ENCODE assay signal across 24 cellular contexts in genomic region chr18:61754039-61754583, GRCh38.
"Had no signal": no experiment of that assay in that cellular context is flagged by ENCODE, and none has a peak within 500 bp of the region (broad histone marks: within the 10 kb centered on the region; RNA-seq: fewer than 3 reads in every experiment).

No MANE protein-coding gene starts in this region.

- H3K4me1 ChIP-seq: foreskin keratinocyte, left lung, parathyroid adenoma had no signal

- H3K9me3 ChIP-seq: left lung, transverse colon had no signal

- DNase-seq: activated CD4-positive, alpha-beta T cell treated with anti-CD3 and anti-CD28 coated beads, Interleukin-2, amount 10 ng/mL, durations not matched to agents 7 days and 5 days; activated CD4-positive, CD25-positive, alpha-beta regulatory T cell treated with anti-CD3 and anti-CD28 coated beads, Interleukin-2, amount 50 U/mL, for 72 hours; activated CD8-positive, alpha-beta memory T cell treated with anti-CD3 and anti-CD28 coated beads, Interleukin-2, amount 10 ng/mL, durations not matched to agents 7 days and 5 days; activated CD8-positive, alpha-beta T cell treated with anti-CD3 and anti-CD28 coated beads for 36 hours; activated effector memory CD4-positive, alpha-beta T cell treated with anti-CD3 and anti-CD28 coated beads, Interleukin-2, amount 50 U/mL, for 16 hours; activated naive CD4-positive, alpha-beta T cell treated with anti-CD3 and anti-CD28 coated beads, Interleukin-2, amount 10 ng/mL, durations not matched to agents 7 days and 5 days; activated T-cell treated with anti-CD3 and anti-CD28 coated beads for 4 hours; effector CD4-positive, alpha-beta T cell; erythroblast; foreskin keratinocyte; kidney; left lung; nephron progenitor cell; nucleus accumbens; stimulated activated CD4-positive, alpha-beta T cell treated with anti-CD3 and anti-CD28 coated beads, Interleukin-2, amount 100 ng/mL, for 48 hours; stimulated activated CD8-positive, alpha-beta memory T cell treated with anti-CD3 and anti-CD28 coated beads, Interleukin-4, amount 100 ng/mL, for 48 hours; stimulated activated naive B cell treated with anti-CD40 and anti-IgM and Interleukin-4, amounts not matched to agents 10 μg/mL and 1 μg/mL and 100 μg/mL, for 72 hours; T-helper 2 cell; transverse colon had no signal

- ATAC-seq: activated CD8-positive, alpha-beta memory T cell treated with anti-CD3 and anti-CD28 coated beads, Interleukin-2, amount 10 ng/mL, durations not matched to agents 7 days and 5 days; activated CD8-positive, alpha-beta T cell treated with anti-CD3 and anti-CD28 coated beads for 36 hours; foreskin keratinocyte; left lung; sciatic nerve; stimulated activated naive B cell treated with anti-CD40 and anti-IgM and Interleukin-4, amounts not matched to agents 10 μg/mL and 1 μg/mL and 100 μg/mL, for 72 hours had no signal

- H3K27ac ChIP-seq: foreskin keratinocyte, left lung, parathyroid adenoma, transverse colon, VCaP had no signal

- H3K27me3 ChIP-seq: foreskin keratinocyte, left lung, transverse colon had no signal

- FAIRE-seq: endometrium, kidney, urothelium cell line had no signal

- H3K9ac ChIP-seq: parathyroid adenoma had no signal

- H3K79me2 ChIP-seq: parathyroid adenoma had no signal

- H3K36me3 ChIP-seq: left lung, transverse colon had no signal

- H2AFZ ChIP-seq: parathyroid adenoma had no signal

- H3K4me3 ChIP-seq: left lung, transverse colon had no signal
